In the genomic region with DNA sequence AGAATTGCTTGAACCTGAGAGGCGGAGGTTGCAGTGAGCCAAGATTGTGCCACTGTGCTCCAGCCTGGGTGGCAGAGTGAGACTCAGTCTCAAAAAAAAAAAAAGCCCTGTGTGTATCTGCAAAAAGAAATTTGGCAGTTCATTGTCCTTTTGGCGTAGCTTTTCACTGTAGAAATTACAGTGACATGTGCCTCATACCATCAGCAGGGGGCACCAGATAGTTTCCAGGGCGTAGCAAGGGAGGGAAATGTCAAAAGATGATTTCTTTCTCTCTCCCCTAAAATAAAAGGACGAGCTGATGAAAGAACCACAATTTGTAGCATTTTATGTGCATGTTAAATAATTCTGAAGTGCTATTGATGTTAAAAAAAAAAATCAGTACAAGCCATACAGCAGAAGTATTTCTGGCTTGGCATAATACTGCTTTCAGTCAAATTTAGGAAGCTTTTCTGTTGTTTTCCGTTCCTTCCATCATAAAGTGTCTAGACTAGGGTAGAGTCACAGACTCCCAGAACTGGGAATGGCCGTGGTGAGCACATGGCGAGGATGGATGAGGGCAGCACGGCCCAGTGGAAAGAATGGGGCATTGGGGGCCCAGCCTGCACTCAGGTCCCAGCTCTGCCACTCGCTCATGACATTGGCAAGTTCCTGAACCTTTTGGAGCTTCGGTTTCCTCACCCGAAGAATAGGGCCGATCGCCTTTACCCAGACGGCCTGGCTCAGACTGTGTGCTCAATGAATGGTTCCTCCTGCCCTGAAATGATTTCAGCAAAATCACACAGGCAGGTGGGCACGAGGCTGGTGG, we compare ENCODE assay signal across 8 cellular contexts. TPM values are rescaled to one million over a fixed set of nuclear protein-coding genes. Genes with fewer than 3 reads are reported as not detected.
DNase-seq lines count a peak whose midpoint lies in the region; ATAC-seq and TF ChIP-seq lines count a peak whose summit lies in the region.

No MANE protein-coding gene starts in this region.

- peak overlapping the region; percentile 66 for H2AK9ac ChIP-seq in IMR-90 (replicated peaks; ENCODE audit: low read depth, low read length, poor library complexity)

- H3K27ac ChIP-seq in IMR-90 (ENCODE audit: insufficient read depth, low read length) (no peak overlapping the region), right cardiac atrium (ENCODE audit: low read length) (no peak overlapping the region)

- H2AK5ac ChIP-seq in IMR-90 (ENCODE audit: low read depth, low read length), result peak overlapping the region; percentile 85; the same call in 1 of the 2 replicates

- no peaks in the 10 kb centered on the region; the same call in 1 of the 2 replicates for H3K36me3 ChIP-seq in IMR-90 (ENCODE audit: control insufficient read depth, insufficient read depth, low read length)
- H3K36me3 ChIP-seq in skeletal muscle satellite cell (ENCODE audit: insufficient read depth, low read length), result peaks cover 3% of the 10 kb centered on the region

- intact Hi-C loops in IMR-90 (cut with micrococcal nuclease) (loop anchor here (1.0 to 5.0 kb wide), 3 partner anchors 288 to 585 kb away; a partner anchor contains a TSS), right cardiac atrium (cut with DNase I) (loop anchor here (5.0 kb wide), 2 partner anchors 285 to 290 kb away; no protein-coding TSS in a partner anchor)

- 91% methylated on average over 8 of the region's 15 CpGs; no CpG with 5 or more reads in 1 of the 2 experiments for WGBS in IMR-90 (ENCODE audit: extremely low coverage in 2 of 2, insufficient read length in 1 of 2), 2 experiments
- 56% methylated on average over 15 of the region's 15 CpGs for WGBS in right cardiac atrium

- peak overlapping the region; percentile 64 for H2AFZ ChIP-seq in IMR-90 (replicated peaks; ENCODE audit: low read length, poor library complexity)

- no peaks in the 10 kb centered on the region for H3K9me3 ChIP-seq in IMR-90 (ENCODE audit: control insufficient read depth, insufficient read depth, low read length)
- H3K9me3 ChIP-seq in right cardiac atrium (ENCODE audit: control insufficient read depth, low read length), result no peaks in the 10 kb centered on the region
- H3K9me3 ChIP-seq in skeletal muscle satellite cell (replicated peaks; ENCODE audit: low read length), result no peaks in the 10 kb centered on the region

- H3K27me3 Mint-ChIP-seq in activated naive CD8-positive, alpha-beta T cell treated with anti-CD3 and anti-CD28 coated beads for 36 hours, result peaks cover 7% of the 10 kb centered on the region

- peaks cover 67% of the 10 kb centered on the region for H3K4me1 Mint-ChIP-seq in activated naive CD8-positive, alpha-beta T cell treated with anti-CD3 and anti-CD28 coated beads for 36 hours

- H3K4me3 ChIP-seq in IMR-90 (ENCODE audit: insufficient read depth, low read depth, low read length) (no peak overlapping the region), right cardiac atrium (ENCODE audit: low read length) (no peak overlapping the region), skeletal muscle satellite cell (ENCODE audit: low read length) (no peak overlapping the region)

- no TSS peak for BruUV-seq in IMR-90 (replicated peaks; lab: Mats Ljungman, UMichigan)

- ATAC-seq in IMR-90 (ENCODE audit: low read depth) (no peak), right cardiac atrium (no peak), HG03521 (IDR thresholded peaks at IDR 0.05; ENCODE audit: unreplicated experiment) (no peak), HG03378 (IDR thresholded peaks at IDR 0.05; ENCODE audit: unreplicated experiment) (no peak)

- in situ Hi-C loops in IMR-90 (cut with MboI; ENCODE audit: low sequenced_read_pairs), result no loop called here
- in situ Hi-C loops in SK-MEL-5 (cut with HindIII; ENCODE audit: low pct_unique_long_range_greater_than_20kb, low sequenced_read_pairs), result no loop called here

- peak overlapping the region; percentile 81 for H3K27ac Mint-ChIP-seq in activated naive CD8-positive, alpha-beta T cell treated with anti-CD3 and anti-CD28 coated beads for 36 hours

- H2BK15ac ChIP-seq in IMR-90 (ENCODE audit: low read depth, low read length), result no peak overlapping the region

- DNase-seq in Daoy (ENCODE audit: low read depth), result peak; percentile 64
- peak; percentile 64 for DNase-seq in IMR-90
- DNase-seq in SK-MEL-5 (ENCODE audit: low read depth, low spot score), result peak; percentile 78
- peak; percentile 51 for DNase-seq in activated naive CD8-positive, alpha-beta T cell treated with anti-CD3 and anti-CD28 coated beads for 36 hours
- peak in 2 of 3 donors; percentile 46 to 75 for DNase-seq in right cardiac atrium

- no peaks in the 10 kb centered on the region for H3K9me1 ChIP-seq in IMR-90 (ENCODE audit: insufficient read depth, low read length)

- POLR2A ChIA-PET in IMR-90 (lab: Charles Lee; ENCODE audit: unreplicated experiment), result interaction anchor here (0.6 to 1.0 kb wide), 2 partner anchors 256 to 288 kb away, joined by 3 to 5 read pairs; no protein-coding TSS in a partner anchor

- H3K4ac ChIP-seq in IMR-90 (ENCODE audit: low read depth, low read length), result 0 out of 2 replicates have a peak overlapping the region, but pooled peaks have one; percentile 24

- H2BK5ac ChIP-seq in IMR-90 (ENCODE audit: low read depth, low read length, poor library complexity, severe bottlenecking), result peak overlapping the region; percentile 52

- H3K4me1 ChIP-seq in IMR-90 (ENCODE audit: control insufficient read depth, insufficient read depth, low read length), result peaks cover 4% of the 10 kb centered on the region
- no peaks in the 10 kb centered on the region for H3K4me1 ChIP-seq in right cardiac atrium (ENCODE audit: control insufficient read depth, insufficient read depth, low read length)
- H3K4me1 ChIP-seq in skeletal muscle satellite cell (ENCODE audit: control insufficient read depth, insufficient read depth, low read length), result peaks cover 21% of the 10 kb centered on the region

- H4K8ac ChIP-seq in IMR-90 (ENCODE audit: low read depth in 2 of 2, low read length in 2 of 2), result peak overlapping the region in 1 of 2 experiments; percentile 27; a peak in 1 of 4 replicates

- H3K4me2 ChIP-seq in IMR-90 (ENCODE audit: low read depth, low read length) (no peak overlapping the region), skeletal muscle satellite cell (ENCODE audit: low read length) (peak overlapping the region; percentile 35)

- H4K91ac ChIP-seq in IMR-90 (ENCODE audit: insufficient read depth, low read depth, low read length), result peak overlapping the region; percentile 1; the same call in 1 of the 2 replicates

- H3K4me3 Mint-ChIP-seq in activated naive CD8-positive, alpha-beta T cell treated with anti-CD3 and anti-CD28 coated beads for 36 hours, result peak overlapping the region; percentile 62

- peak; percentile 88 for TF ChIP-seq CTCF in IMR-90 (conservative IDR thresholded peaks at IDR 0.05; ENCODE audit: low read depth, low read length)

- TF ChIP-seq POLR2A in IMR-90 (IDR thresholded peaks at IDR 0.05; ENCODE audit: low read depth, low read length), result no peak

- H2BK120ac ChIP-seq in IMR-90 (ENCODE audit: low read depth, low read length), result no peak overlapping the region

- no peaks in the 10 kb centered on the region for H3K27me3 ChIP-seq in IMR-90 (ENCODE audit: control insufficient read depth, insufficient read depth, low read length)
- no peaks in the 10 kb centered on the region for H3K27me3 ChIP-seq in right cardiac atrium (ENCODE audit: control insufficient read depth, insufficient read depth)
- H3K27me3 ChIP-seq in skeletal muscle satellite cell (ENCODE audit: control insufficient read depth, insufficient read depth, low read length), result no peaks in the 10 kb centered on the region

- H3K18ac ChIP-seq in IMR-90 (ENCODE audit: low read depth, low read length), result no peak overlapping the region

- H3K79me1 ChIP-seq in IMR-90 (ENCODE audit: low read depth in 1 of 2, low read length in 2 of 2), result peaks cover 0 to 12% of the 10 kb centered on the region in 2 experiments; a peak in 3 of 4 replicates

- no peaks in the 10 kb centered on the region for H4K20me1 ChIP-seq in IMR-90 (ENCODE audit: insufficient read depth, low read length)

- H3K9ac ChIP-seq in IMR-90 (ENCODE audit: low read depth, low read length), result peak overlapping the region; percentile 27; the same call in 1 of the 2 replicates
- peak overlapping the region; percentile 2 for H3K9ac ChIP-seq in skeletal muscle satellite cell (ENCODE audit: low read depth, low read length)

- H4K5ac ChIP-seq in IMR-90 (ENCODE audit: low read depth, low read length), result no peak overlapping the region

- no peak overlapping the region for H3K56ac ChIP-seq in IMR-90 (ENCODE audit: extremely low read depth, insufficient read depth, low read length)

- H2BK20ac ChIP-seq in IMR-90 (ENCODE audit: low read depth, low read length), result no peak overlapping the region

- H3K23ac ChIP-seq in IMR-90 (ENCODE audit: low read depth, low read length), result no peak overlapping the region

- peaks cover 14% of the 10 kb centered on the region for H3K36me3 Mint-ChIP-seq in activated naive CD8-positive, alpha-beta T cell treated with anti-CD3 and anti-CD28 coated beads for 36 hours

- CTCF ChIA-PET in IMR-90 (lab: Yijun Ruan, JAX), result interaction anchor here (0.6 to 3.2 kb wide), 25 partner anchors 9 to 584 kb away, joined by 3 to 34 read pairs (median 4); a partner anchor contains a TSS

- dilution Hi-C loops in IMR-90 (cut with HindIII; ENCODE audit: low sequenced_read_pairs, unreplicated experiment), result no loop called here

- no peaks in the 10 kb centered on the region for H3K9me3 Mint-ChIP-seq in activated naive CD8-positive, alpha-beta T cell treated with anti-CD3 and anti-CD28 coated beads for 36 hours

- peak; percentile 94 for TF ChIP-seq RAD21 in IMR-90 (IDR thresholded peaks at IDR 0.05; ENCODE audit: low read length)

- H3K14ac ChIP-seq in IMR-90 (replicated peaks; ENCODE audit: low read depth, low read length), result no peak overlapping the region

RNA-seq across cellular contexts. Expression of a gene that starts 33.3 kb away (rescaled TPM):
- total RNA-seq in Daoy (2014; rRNA removed; shearing (Covaris generic)), result 49.7 and 56.1 TPM in 2 replicates
- total RNA-seq in IMR-90 (2012; rRNA removed), result 35.7 and 48.6 TPM in 2 replicates
- polyA plus RNA-seq in IMR-90 (2012; rRNA removed), result 21.3 and 24.1 TPM in 2 replicates
- 11.5 and 17.4 TPM in 2 replicates for polyA plus RNA-seq in IMR-90 (2012; cell fraction: cytosol; rRNA removed)
- 8.3 and 9.7 TPM in 2 replicates for polyA plus RNA-seq in IMR-90 (2012; cell fraction: nucleus; rRNA removed; ENCODE audit: low replicate concordance)
- total RNA-seq in SK-MEL-5 (2014; rRNA removed; shearing (Covaris generic)), result 131 and 132 TPM in 2 replicates
- polyA plus RNA-seq in SK-MEL-5 (2015; cell fraction: cytosol; rRNA removed), result 100 and 111 TPM in 2 replicates
- polyA plus RNA-seq in SK-MEL-5 (2015; cell fraction: nucleus; rRNA removed), result 17.6 and 20.9 TPM in 2 replicates
- total RNA-seq in activated naive CD8-positive, alpha-beta T cell treated with anti-CD3 and anti-CD28 coated beads for 36 hours, result 10 to 100 TPM; 37.3 to 38.4 TPM
- total RNA-seq in right cardiac atrium, result 10 to 100 TPM; 14.0 to 28.7 (median 17.2) TPM
- polyA plus RNA-seq in right cardiac atrium, result 19.2 TPM
- 7.4 and 24.5 TPM in 2 replicates for total RNA-seq in skeletal muscle satellite cell (2012; rRNA removed)

RNA-seq across cellular contexts. Expression of a gene that starts 59.8 kb away (rescaled TPM):
- total RNA-seq in Daoy (2014; rRNA removed; shearing (Covaris generic)), result 3.8 and 7.4 TPM in 2 replicates
- total RNA-seq in IMR-90 (2012; rRNA removed) (0.83 and 1.8 TPM in 2 replicates), right cardiac atrium (10 to 100 TPM in 2 of 4 donors, 1 to 10 TPM in 2; 4.7 to 11.5 (median 10.2) TPM)
- polyA plus RNA-seq in IMR-90 (2012; rRNA removed) (1.5 and 2.5 TPM in 2 replicates), right cardiac atrium (6.7 TPM)
- 2.3 and 3.8 TPM in 2 replicates for polyA plus RNA-seq in IMR-90 (2012; cell fraction: cytosol; rRNA removed)
- 2.1 and 2.9 TPM in 2 replicates for polyA plus RNA-seq in IMR-90 (2012; cell fraction: nucleus; rRNA removed; ENCODE audit: low replicate concordance)
- 2.4 and 4.5 TPM in 2 replicates for total RNA-seq in SK-MEL-5 (2014; rRNA removed; shearing (Covaris generic))
- polyA plus RNA-seq in SK-MEL-5 (2015; cell fraction: cytosol; rRNA removed), result 3.2 and 4.7 TPM in 2 replicates
- polyA plus RNA-seq in SK-MEL-5 (2015; cell fraction: nucleus; rRNA removed), result 4.1 and 5.4 TPM in 2 replicates
- total RNA-seq in activated naive CD8-positive, alpha-beta T cell treated with anti-CD3 and anti-CD28 coated beads for 36 hours, result 1 to 10 TPM in 1 of 2 experiments, under 1 TPM in 1; 0.64 to 1.2 TPM
- 1.8 and 3.5 TPM in 2 replicates for total RNA-seq in skeletal muscle satellite cell (2012; rRNA removed)
